Comparison of ENCODE assay signal across 9 cellular contexts in genomic region chr3:66822059-66823009, GRCh38.
DNase-seq lines count a peak whose midpoint lies in the region; ATAC-seq and TF ChIP-seq lines count a peak whose summit lies in the region.
"Had no signal": no experiment of that assay in that cellular context is flagged by ENCODE, and none has a peak within 500 bp of the region (broad histone marks: within the 10 kb centered on the region; RNA-seq: fewer than 3 reads in every experiment).

No MANE protein-coding gene starts in this region.

- no peaks in the 10 kb centered on the region for H3K79me2 ChIP-seq in MM.1S (ENCODE audit: low read length)

- H3F3A ChIP-seq in MM.1S (ENCODE audit: insufficient read depth, low read length): no peaks in the 10 kb centered on the region

- WGBS in right lobe of liver (ENCODE audit: insufficient coverage, low coverage, low lambda C conversion rate, missing lambda C conversion rate): 57% methylated on average over 13 of the region's 13 CpGs

- TF ChIP-seq CTCF in MM.1S (IDR thresholded peaks at IDR 0.05; ENCODE audit: low read length): peak; percentile 89
- TF ChIP-seq CTCF in right lobe of liver (IDR thresholded peaks at IDR 0.05): peak; percentile 70 to 81 (median 74)

- in situ Hi-C loops in HAP-1 (cut with MboI; ENCODE audit: low sequenced_read_pairs): loop anchor here (10.0 to 25.0 kb wide), 2 partner anchors 310 to 548 kb away; partner anchors contain the start of gene LRIG1

- no peak for TF ChIP-seq POLR2A in right lobe of liver (IDR thresholded peaks at IDR 0.05)

- H3K9me3 ChIP-seq in HAP-1 (no peaks in the 10 kb centered on the region), MM.1S (replicated peaks; ENCODE audit: insufficient read depth, low read length) (no peaks in the 10 kb centered on the region), right lobe of liver (no peaks in the 10 kb centered on the region)
- H3K9me3 ChIP-seq: BLaER1 treated with 17β-estradiol and CSF1 and Interleukin-3, amounts not matched to agents 10 nM and 100 nM had no signal

- no peak overlapping the region for H3K27ac ChIP-seq in MM.1S (ENCODE audit: low read length)
- peak overlapping the region; percentile 16 to 75 (median 38) for H3K27ac ChIP-seq in right lobe of liver
- H3K27ac ChIP-seq: BLaER1 treated with 17β-estradiol and CSF1 and Interleukin-3, amounts not matched to agents 10 nM and 100 nM had no signal

- no peaks in the 10 kb centered on the region for H3K36me3 Mint-ChIP-seq in central memory CD8-positive, alpha-beta T cell (ENCODE audit: insufficient read depth)

- no peak for ATAC-seq in central memory CD8-positive, alpha-beta T cell (replicated peaks; ENCODE audit: extremely low read depth, poor library complexity, severe bottlenecking)
- peak; percentile 63 to 85 (median 73) for ATAC-seq in right lobe of liver

- peaks cover 20% of the 10 kb centered on the region for H3K27me3 Mint-ChIP-seq in central memory CD8-positive, alpha-beta T cell

- peaks cover 31% of the 10 kb centered on the region for H3K4me1 ChIP-seq in HAP-1
- H3K4me1 ChIP-seq in MM.1S (ENCODE audit: low read length): no peaks in the 10 kb centered on the region
- peaks cover 0 to 91% (median 20%) of the 10 kb centered on the region in 4 donors for H3K4me1 ChIP-seq in right lobe of liver

- peak overlapping the region; percentile 16; the same call in 1 of the 2 replicates for H2AFZ ChIP-seq in MM.1S (ENCODE audit: low read length)

- H3K4me1 Mint-ChIP-seq in central memory CD8-positive, alpha-beta T cell: no peaks in the 10 kb centered on the region

- no peaks in the 10 kb centered on the region for H3K27me3 ChIP-seq in HAP-1 (ENCODE audit: low read depth)
- no peaks in the 10 kb centered on the region for H3K27me3 ChIP-seq in MM.1S (replicated peaks; ENCODE audit: insufficient read depth, low read length)
- no peaks in the 10 kb centered on the region for H3K27me3 ChIP-seq in right lobe of liver
- H3K27me3 ChIP-seq: BLaER1 treated with 17β-estradiol and CSF1 and Interleukin-3, amounts not matched to agents 10 nM and 100 nM had no signal

- H4K20me1 ChIP-seq in MM.1S (ENCODE audit: insufficient read depth, low read length): no peaks in the 10 kb centered on the region
- H4K20me1 ChIP-seq: BLaER1 treated with 17β-estradiol and CSF1 and Interleukin-3, amounts not matched to agents 10 nM and 100 nM had no signal

- H3K27ac Mint-ChIP-seq in central memory CD8-positive, alpha-beta T cell (ENCODE audit: low read depth): no peak overlapping the region

- no peak overlapping the region for H3K4me2 ChIP-seq in MM.1S (ENCODE audit: low read depth, low read length)
- H3K4me2 ChIP-seq: BLaER1 treated with 17β-estradiol and CSF1 and Interleukin-3, amounts not matched to agents 10 nM and 100 nM had no signal

- peak; percentile 17 to 69 (median 55) for DNase-seq in NCI-H1417 (lab: John Stamatoyannopoulos, UW)
- DNase-seq in NCI-H1417 treated with DMSO at 0.1 percent for 48 hours (lab: John Stamatoyannopoulos, UW): no peak
- DNase-seq in HAP-1 (ENCODE audit: low spot score in 2 of 2): peak; percentile 56 to 87
- peak; percentile 78 for DNase-seq in MM.1S
- peak; percentile 26 to 53 (median 44) for DNase-seq in activated CD4-positive, CD25-positive, alpha-beta regulatory T cell (lab: John Stamatoyannopoulos, UW)
- peak; percentile 44 to 54 for DNase-seq in central memory CD8-positive, alpha-beta T cell (ENCODE audit: low spot score in 2 of 2)
- DNase-seq in right lobe of liver: peak in 2 of 3 donors; percentile 46 to 87
- peak; percentile 24 to 42 for DNase-seq in stimulated activated CD8-positive, alpha-beta memory T cell treated with anti-CD3 and anti-CD28 coated beads, Interleukin-15, amount 100 ng/mL, for 48 hours (ENCODE audit: low read depth in 2 of 2)

- H3K4me3 ChIP-seq in HAP-1 (no peak overlapping the region), MM.1S (ENCODE audit: low read length) (no peak overlapping the region), right lobe of liver (no peak overlapping the region)
- H3K4me3 ChIP-seq: BLaER1 treated with 17β-estradiol and CSF1 and Interleukin-3, amounts not matched to agents 10 nM and 100 nM had no signal

- H3K4me3 Mint-ChIP-seq in central memory CD8-positive, alpha-beta T cell: no peak overlapping the region

- H3K9ac ChIP-seq in MM.1S (ENCODE audit: low read length): no peak overlapping the region
- H3K9ac ChIP-seq: BLaER1 treated with 17β-estradiol and CSF1 and Interleukin-3, amounts not matched to agents 10 nM and 100 nM had no signal

- no peaks in the 10 kb centered on the region for H3K9me2 ChIP-seq in MM.1S (replicated peaks; ENCODE audit: insufficient read depth, low read length)

- H3K36me3 ChIP-seq in HAP-1 (replicated peaks) (no peaks in the 10 kb centered on the region), MM.1S (replicated peaks; ENCODE audit: insufficient read depth, low read length) (no peaks in the 10 kb centered on the region), right lobe of liver (no peaks in the 10 kb centered on the region)
- H3K36me3 ChIP-seq: BLaER1 treated with 17β-estradiol and CSF1 and Interleukin-3, amounts not matched to agents 10 nM and 100 nM had no signal

- H3K9me3 Mint-ChIP-seq in central memory CD8-positive, alpha-beta T cell: no peaks in the 10 kb centered on the region

- intact Hi-C loops in right lobe of liver (cut with DNase I): no loop called here
